In genomic region chr13:20714161-20714560, GRCh38 we compare ENCODE assay signal across 14 cellular contexts. TPM values are rescaled to one million over a fixed set of nuclear protein-coding genes. Genes with fewer than 3 reads are reported as not detected.
A peak's percentile ranks its signal among the peaks of the same experiment; 100 is the strongest.
DNase-seq lines count a peak whose midpoint lies in the region; ATAC-seq, FAIRE-seq and TF ChIP-seq lines count a peak whose summit lies in the region.
"Had no signal": no experiment of that assay in that cellular context is flagged by ENCODE, and none has a peak within 500 bp of the region (broad histone marks: within the 10 kb centered on the region; RNA-seq: fewer than 3 reads in every experiment).

No MANE protein-coding gene starts in this region.

- peaks cover 14% of the 10 kb centered on the region for H3K27me3 Mint-ChIP-seq in stimulated activated naive CD8-positive, alpha-beta T cell treated with anti-CD3 and anti-CD28 coated beads, Interleukin-15, Interleukin-2, amounts not matched to agents 100 ng/mL and 50 ng/mL, for 24 hours

- no peak for ATAC-seq in stimulated activated naive CD8-positive, alpha-beta T cell treated with anti-CD3 and anti-CD28 coated beads, Interleukin-15, Interleukin-2, amounts not matched to agents 100 U/mL and 50 U/mL, for 24 hours
- ATAC-seq in psoas muscle (peak; percentile 0 to 10 (median 2)), foreskin keratinocyte (no peak)

- H3K36me3 Mint-ChIP-seq in stimulated activated naive CD8-positive, alpha-beta T cell treated with anti-CD3 and anti-CD28 coated beads, Interleukin-15, Interleukin-2, amounts not matched to agents 100 ng/mL and 50 ng/mL, for 24 hours (ENCODE audit: low read depth), result no peaks in the 10 kb centered on the region

- WGBS in esophagus muscularis mucosa, result 60% methylated on average over 8 of the region's 8 CpGs
- 26 to 42% (median 31%) methylated on average over 8 of the region's 8 CpGs for WGBS in psoas muscle, 3 donors

- no peaks in the 10 kb centered on the region for H3K9me3 Mint-ChIP-seq in stimulated activated naive CD8-positive, alpha-beta T cell treated with anti-CD3 and anti-CD28 coated beads, Interleukin-15, Interleukin-2, amounts not matched to agents 100 ng/mL and 50 ng/mL, for 24 hours
- H3K9me3 Mint-ChIP-seq: activated T-cell treated with anti-CD3 and anti-CD28 coated beads, Interleukin-2, amount 50 U/mL, for 24 hours; neural crest cell had no signal

- H3K36me3 ChIP-seq in esophagus muscularis mucosa (no peaks in the 10 kb centered on the region), psoas muscle (ENCODE audit: insufficient read depth in 1 of 2, low read depth in 1 of 2) (no peaks in the 10 kb centered on the region)

- H3K9me3 ChIP-seq in esophagus muscularis mucosa, result no peaks in the 10 kb centered on the region
- no peaks in the 10 kb centered on the region for H3K9me3 ChIP-seq in psoas muscle

- H3K4me3 ChIP-seq in esophagus muscularis mucosa (peak overlapping the region in 2 of 4 donors; percentile 22 to 37), psoas muscle (peak overlapping the region; percentile 65)

- H3K27ac Mint-ChIP-seq in stimulated activated naive CD8-positive, alpha-beta T cell treated with anti-CD3 and anti-CD28 coated beads, Interleukin-15, Interleukin-2, amounts not matched to agents 100 ng/mL and 50 ng/mL, for 24 hours, result no peak overlapping the region
- H3K27ac Mint-ChIP-seq: activated T-cell treated with anti-CD3 and anti-CD28 coated beads, Interleukin-2, amount 50 U/mL, for 24 hours had no signal

- no peak for DNase-seq in stimulated activated naive CD8-positive, alpha-beta T cell treated with anti-CD3 and anti-CD28 coated beads, Interleukin-15, Interleukin-2, amounts not matched to agents 100 U/mL and 50 U/mL, for 24 hours
- DNase-seq in esophagus muscularis mucosa (ENCODE audit: extremely low spot score) (no peak), psoas muscle (no peak), SKM-1 (lab: John Stamatoyannopoulos, UW; ENCODE audit: unreplicated experiment) (no peak), GM19239 (ENCODE audit: insufficient read length, low spot score) (no peak), foreskin keratinocyte (no peak)
- DNase-seq in activated effector memory CD4-positive, alpha-beta T cell treated with Interleukin-2 at 50 U/mL for 16 hours, result no peak
- DNase-seq: activated T-cell treated with anti-CD3 and anti-CD28 coated beads, Interleukin-2, amount 50 U/mL, for 24 hours; NCI-H2227 treated with DMSO at 0.1 percent for 48 hours; stimulated activated naive CD4-positive, alpha-beta T cell treated with Interleukin-2 at 50 U/mL for 16 hours had no signal

- TF ChIP-seq POLR2A in esophagus muscularis mucosa (IDR thresholded peaks at IDR 0.05; ENCODE audit: low read depth), result no peak

- intact Hi-C loops in esophagus muscularis mucosa (cut with DNase I) (loop anchor here (5.0 kb wide), 3 partner anchors 58 to 222 kb away; partner anchors contain the start of gene EEF1AKMT1), psoas muscle (cut with DNase I) (loop anchor here in 1 of 2 donors (5.0 kb wide), 1 partner anchor 113 kb away; no protein-coding TSS in a partner anchor)

- no peak for TF ChIP-seq EP300 in esophagus muscularis mucosa (IDR thresholded peaks at IDR 0.05)

- no peak for TF ChIP-seq CTCF in esophagus muscularis mucosa (IDR thresholded peaks at IDR 0.05)
- no peak for TF ChIP-seq CTCF in psoas muscle (IDR thresholded peaks at IDR 0.05)
- no peak for TF ChIP-seq CTCF in foreskin keratinocyte (conservative IDR thresholded peaks at IDR 0.05)

- no peak for FAIRE-seq in GM19239 (lab: Jason Lieb, UNC)
- FAIRE-seq: bronchial epithelial cell, GM18507 had no signal

- H3K4me3 Mint-ChIP-seq in stimulated activated naive CD8-positive, alpha-beta T cell treated with anti-CD3 and anti-CD28 coated beads, Interleukin-15, Interleukin-2, amounts not matched to agents 100 ng/mL and 50 ng/mL, for 24 hours, result peak overlapping the region; percentile 7
- H3K4me3 Mint-ChIP-seq: activated T-cell treated with anti-CD3 and anti-CD28 coated beads, Interleukin-2, amount 50 U/mL, for 24 hours; neural crest cell had no signal

- peaks cover 26% of the 10 kb centered on the region for H3K4me1 Mint-ChIP-seq in stimulated activated naive CD8-positive, alpha-beta T cell treated with anti-CD3 and anti-CD28 coated beads, Interleukin-15, Interleukin-2, amounts not matched to agents 100 ng/mL and 50 ng/mL, for 24 hours (ENCODE audit: low read depth)

- peak overlapping the region; percentile 67 to 79 (median 71) for H3K27ac ChIP-seq in esophagus muscularis mucosa (replicated peaks in 1 of 4)
- H3K27ac ChIP-seq in psoas muscle, result peak overlapping the region; percentile 91
- no peak overlapping the region for H3K27ac ChIP-seq in foreskin keratinocyte

- H3K4me1 ChIP-seq in esophagus muscularis mucosa, result peaks cover 24 to 40% (median 38%) of the 10 kb centered on the region in 4 donors
- H3K4me1 ChIP-seq in psoas muscle, result no peaks in the 10 kb centered on the region
- H3K4me1 ChIP-seq in foreskin keratinocyte, result no peaks in the 10 kb centered on the region

- H3K27me3 ChIP-seq in esophagus muscularis mucosa (peaks cover 0 to 3% (median 0%) of the 10 kb centered on the region in 4 donors), psoas muscle (ENCODE audit: insufficient read depth in 3 of 3, low read length in 2 of 3) (no peaks in the 10 kb centered on the region), foreskin keratinocyte (peaks cover 21% of the 10 kb centered on the region)

RNA-seq across cellular contexts. Expression of gene IL17D, which starts 10.7 kb away (rescaled TPM):
- 1 to 10 TPM; 4.2 to 9.9 (median 6.7) TPM for total RNA-seq in esophagus muscularis mucosa
- total RNA-seq in psoas muscle, result 10 to 100 TPM in 3 of 4 donors, 1 to 10 TPM in 1; 3.0 to 78.9 (median 39.4) TPM
- polyA plus RNA-seq in psoas muscle, result 1 to 10 TPM; 1.0 to 7.7 (median 5.6) TPM
- 0.07 and 0.10 TPM in 2 replicates for total RNA-seq in foreskin keratinocyte
- 0.07 and 0.10 TPM in 2 replicates for polyA plus RNA-seq in foreskin keratinocyte

RNA-seq across cellular contexts. Expression of gene EEF1AKMT1, which starts 59.6 kb away (rescaled TPM):
- total RNA-seq in esophagus muscularis mucosa, result 10 to 100 TPM; 13.1 to 18.7 (median 14.8) TPM
- 1 to 10 TPM; 8.2 to 8.9 (median 8.2) TPM for total RNA-seq in psoas muscle
- 1 to 10 TPM; 5.1 to 9.9 (median 7.1) TPM for polyA plus RNA-seq in psoas muscle
- 7.7 and 10.2 TPM in 2 replicates for total RNA-seq in foreskin keratinocyte
- 11.3 and 14.4 TPM in 2 replicates for polyA plus RNA-seq in foreskin keratinocyte

Comparison
In these comparisons a context has a peak if more than half of its experiments do, and no peak if none do; other contexts are left out.
1. ATAC-seq: peak in psoas muscle (4 of 4); none in stimulated activated naive CD8-positive, alpha-beta T cell treated with anti-CD3 and anti-CD28 coated beads, Interleukin-15, Interleukin-2, amounts not matched to agents 100 U/mL and 50 U/mL, for 24 hours (single experiment) and foreskin keratinocyte (single experiment).